In the genomic region with DNA sequence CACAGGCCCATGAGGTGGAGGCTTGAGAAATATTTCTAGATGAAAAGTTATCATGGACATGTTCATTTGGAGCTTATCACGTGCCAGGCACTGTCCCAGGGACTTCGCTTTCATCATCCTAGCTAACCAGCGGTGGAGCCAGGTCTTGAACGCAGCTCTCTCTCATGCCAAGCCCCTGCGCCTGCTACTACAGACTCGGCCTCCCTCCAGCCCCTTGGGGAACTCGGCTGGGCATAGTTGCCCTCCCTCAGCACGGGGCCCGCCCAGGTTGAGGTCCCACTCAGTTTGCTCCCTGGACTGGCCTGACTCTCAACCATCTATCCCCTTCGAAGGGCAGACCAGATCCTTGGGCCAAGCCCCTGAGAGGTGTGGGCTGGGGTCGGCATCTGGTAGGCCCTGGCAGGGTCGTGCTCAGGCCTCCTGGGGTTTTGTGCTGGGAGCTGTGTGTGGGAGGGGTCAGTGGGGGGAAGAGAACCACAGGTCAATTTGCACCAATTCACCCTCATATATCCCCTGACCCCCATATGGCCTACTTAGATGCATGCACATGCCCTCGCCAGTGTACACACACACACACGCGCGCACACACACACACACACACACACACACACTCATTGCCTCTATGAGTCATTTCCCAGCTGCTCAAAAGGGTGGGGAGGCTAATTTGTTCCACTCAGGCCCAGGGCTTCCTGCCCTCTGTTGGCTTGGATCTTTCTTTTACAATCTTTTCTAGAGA, we compare ENCODE assay signal across 6 cellular contexts. TPM values are rescaled to one million over a fixed set of nuclear protein-coding genes. Genes with fewer than 3 reads are reported as not detected.
A peak's percentile ranks its signal among the peaks of the same experiment; 100 is the strongest.
DNase-seq lines count a peak whose midpoint lies in the region; ATAC-seq and FAIRE-seq lines count a peak whose summit lies in the region.

No MANE protein-coding gene starts in this region.

- CTCF ChIA-PET in activated CD8-positive, alpha-beta memory T cell treated with anti-CD3 and anti-CD28 coated beads, Interleukin-2, amount 10 ng/mL, durations not matched to agents 7 days and 5 days (lab: Charles Lee) = interaction anchor here (0.8 to 4.9 kb wide), 12 partner anchors 8 to 149 kb away, joined by 3 to 36 read pairs (median 6); a partner anchor contains a TSS

- H3K27me3 Mint-ChIP-seq in activated CD8-positive, alpha-beta memory T cell treated with anti-CD3 and anti-CD28 coated beads, Interleukin-2, amount 10 ng/mL, durations not matched to agents 7 days and 5 days = no peaks in the 10 kb centered on the region

- H3K4me3 Mint-ChIP-seq in activated CD8-positive, alpha-beta memory T cell treated with anti-CD3 and anti-CD28 coated beads, Interleukin-2, amount 10 ng/mL, durations not matched to agents 7 days and 5 days = no peak overlapping the region

- peak; percentile 83 for ATAC-seq in activated CD8-positive, alpha-beta memory T cell treated with anti-CD3 and anti-CD28 coated beads, Interleukin-2, amount 10 ng/mL, durations not matched to agents 7 days and 5 days
- ATAC-seq in HG02623 (IDR thresholded peaks at IDR 0.05; ENCODE audit: unreplicated experiment) = no peak
- no peak for ATAC-seq in GM21825 (IDR thresholded peaks at IDR 0.05; ENCODE audit: unreplicated experiment)

- peaks cover 4% of the 10 kb centered on the region for H3K36me3 Mint-ChIP-seq in activated CD8-positive, alpha-beta memory T cell treated with anti-CD3 and anti-CD28 coated beads, Interleukin-2, amount 10 ng/mL, durations not matched to agents 7 days and 5 days

- H3K9me3 Mint-ChIP-seq in activated CD8-positive, alpha-beta memory T cell treated with anti-CD3 and anti-CD28 coated beads, Interleukin-2, amount 10 ng/mL, durations not matched to agents 7 days and 5 days (ENCODE audit: low read depth) = peaks cover 9% of the 10 kb centered on the region

- H3K4me1 Mint-ChIP-seq in activated CD8-positive, alpha-beta memory T cell treated with anti-CD3 and anti-CD28 coated beads, Interleukin-2, amount 10 ng/mL, durations not matched to agents 7 days and 5 days = peaks cover 15% of the 10 kb centered on the region

- peak; percentile 96 for FAIRE-seq in urothelium cell line (lab: Jason Lieb, UNC)

- peak overlapping the region; percentile 72 for H3K27ac Mint-ChIP-seq in activated CD8-positive, alpha-beta memory T cell treated with anti-CD3 and anti-CD28 coated beads, Interleukin-2, amount 10 ng/mL, durations not matched to agents 7 days and 5 days

- DNase-seq in HPDE6-E6E7 (ENCODE audit: extremely low spot score) (peak; percentile 72), iris pigment epithelial cell (ENCODE audit: low read depth) (peak; percentile 91), urothelium cell line (ENCODE audit: low spot score) (peak; percentile 89)
- peak; percentile 67 for DNase-seq in activated CD8-positive, alpha-beta memory T cell treated with anti-CD3 and anti-CD28 coated beads, Interleukin-2, amount 10 ng/mL, durations not matched to agents 7 days and 5 days

RNA-seq across cellular contexts. Expression of a gene that starts 12.1 kb away (rescaled TPM):
- under 1 TPM in 1 of 2 experiments, not detected in 1; 0.02 TPM for total RNA-seq in activated CD8-positive, alpha-beta memory T cell treated with anti-CD3 and anti-CD28 coated beads, Interleukin-2, amount 10 ng/mL, durations not matched to agents 7 days and 5 days

RNA-seq across cellular contexts. Expression of a gene that starts 13.3 kb away (rescaled TPM):
- total RNA-seq in activated CD8-positive, alpha-beta memory T cell treated with anti-CD3 and anti-CD28 coated beads, Interleukin-2, amount 10 ng/mL, durations not matched to agents 7 days and 5 days = 1 to 10 TPM; 1.5 to 3.3 TPM

RNA-seq across cellular contexts. Expression of a gene that starts 35.6 kb away (rescaled TPM):
- 10 to 100 TPM; 39.0 to 40.6 TPM for total RNA-seq in activated CD8-positive, alpha-beta memory T cell treated with anti-CD3 and anti-CD28 coated beads, Interleukin-2, amount 10 ng/mL, durations not matched to agents 7 days and 5 days

RNA-seq across cellular contexts. Expression of a gene that starts 52.7 kb away (rescaled TPM):
- 10 to 100 TPM; 15.0 to 19.1 TPM for total RNA-seq in activated CD8-positive, alpha-beta memory T cell treated with anti-CD3 and anti-CD28 coated beads, Interleukin-2, amount 10 ng/mL, durations not matched to agents 7 days and 5 days
